Comparison of ENCODE assay signal across 20 cellular contexts in the genomic region with DNA sequence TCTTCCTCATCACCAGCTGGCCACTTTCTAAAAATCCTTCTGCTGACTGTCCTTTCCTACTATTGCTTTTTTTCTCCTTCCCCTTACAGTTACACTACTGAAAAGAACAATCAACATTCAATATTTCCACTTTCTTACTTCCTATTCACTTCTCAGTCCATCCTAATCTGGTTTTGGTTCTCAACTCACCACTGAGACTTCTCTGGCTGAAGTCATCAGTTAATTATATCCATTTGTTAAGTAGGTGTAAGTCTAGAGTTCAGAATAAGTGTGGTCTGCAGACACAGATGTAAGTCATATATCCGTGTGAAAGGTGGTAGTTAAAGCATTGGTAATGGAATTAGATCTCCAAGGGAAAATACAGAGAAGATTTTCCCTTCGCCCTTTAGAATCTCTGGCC. TPM values are rescaled to one million over a fixed set of nuclear protein-coding genes. Genes with fewer than 3 reads are reported as not detected.
"Had no signal": no experiment of that assay in that cellular context is flagged by ENCODE, and none has a peak within 500 bp of the region (broad histone marks: within the 10 kb centered on the region; RNA-seq: fewer than 3 reads in every experiment).

No MANE protein-coding gene starts in this region.

- FAIRE-seq: endothelial cell of umbilical vein had no signal

- ATAC-seq: gastroesophageal sphincter; mucosa of descending colon; naive thymus-derived CD4-positive, alpha-beta T cell; sciatic nerve; stimulated activated effector memory CD8-positive, alpha-beta T cell treated with anti-CD3 and anti-CD28 coated beads, Interleukin-12 subunit alpha, Interleukin-12 subunit beta, amount 100 ng/mL, for 72 hours had no signal

- DNase-seq: activated CD4-positive, alpha-beta T cell treated with anti-CD3 and anti-CD28 coated beads, Interleukin-2, amount 50 U/mL, for 1 hour; activated CD4-positive, CD25-positive, alpha-beta regulatory T cell treated with anti-CD3 and anti-CD28 coated beads, Interleukin-2, amount 50 U/mL, for 72 hours; activated CD8-positive, alpha-beta memory T cell treated with anti-CD3 and anti-CD28 coated beads for 24 hours; activated CD8-positive, alpha-beta memory T cell treated with anti-CD3 and anti-CD28 coated beads, Interleukin-2, amount 50 U/mL, for 48 hours; activated effector memory CD4-positive, alpha-beta T cell treated with anti-CD3 and anti-CD28 coated beads, Interleukin-2, amount 50 U/mL, for 16 hours; activated T-cell treated with anti-CD3 and anti-CD28 coated beads, Interleukin-2, amount 50 U/mL, for 48 hours; dermis blood vessel endothelial cell; effector memory CD4-positive, alpha-beta T cell; heart right ventricle; mucosa of descending colon; naive thymus-derived CD4-positive, alpha-beta T cell; stimulated activated CD4-positive, alpha-beta T cell treated with anti-CD3 and anti-CD28 coated beads, Interleukin-4, amount 100 ng/mL, for 24 hours had no signal

RNA-seq across cellular contexts. Expression of a gene that starts 36.2 kb away (rescaled TPM):
- total RNA-seq: activated naive CD4-positive, alpha-beta T cell treated with anti-CD3 and anti-CD28 coated beads, Interleukin-2, amount 50 U/mL, for 72 hours; dermis blood vessel endothelial cell; endothelial cell of umbilical vein; kidney epithelial cell; liver; osteocyte had no signal
